ENCODE assay signal across 8 cellular contexts in genomic region chr1:27522148-27522859, GRCh38. TPM values are rescaled to one million over a fixed set of nuclear protein-coding genes. Genes with fewer than 3 reads are reported as not detected.
DNase-seq lines count a peak whose midpoint lies in the region; ATAC-seq and TF ChIP-seq lines count a peak whose summit lies in the region.

No MANE protein-coding gene starts in this region.

- H3K36me3 Mint-ChIP-seq in CD8-positive, alpha-beta memory T cell = peaks cover 0 to 4% (median 0%) of the 10 kb centered on the region in 3 donors
- H3K36me3 Mint-ChIP-seq in activated naive CD4-positive, alpha-beta T cell treated with anti-CD3 and anti-CD28 coated beads, Interleukin-2, amount 10 ng/mL, durations not matched to agents 7 days and 5 days = peaks cover 4% of the 10 kb centered on the region

- H3K36me3 ChIP-seq in CD8-positive, alpha-beta memory T cell (ENCODE audit: insufficient read depth, low read length) = no peaks in the 10 kb centered on the region
- no peaks in the 10 kb centered on the region for H3K36me3 ChIP-seq in lower lobe of right lung

- TF ChIP-seq CTCF in RWPE1 (conservative IDR thresholded peaks at IDR 0.05; ENCODE audit: low read depth) (peak; percentile 35; the same call in 1 of the 2 replicates), lower lobe of right lung (IDR thresholded peaks at IDR 0.05) (no peak), foreskin fibroblast (IDR thresholded peaks at IDR 0.05; ENCODE audit: low read depth, low read length) (no peak)

- ATAC-seq in lower lobe of right lung = peak in 1 of 2 donors; percentile 9
- ATAC-seq in HG03432 (IDR thresholded peaks at IDR 0.05; ENCODE audit: unreplicated experiment) = no peak

- POLR2A ChIA-PET in CD8-positive, alpha-beta memory T cell (lab: Charles Lee) = interaction anchor here (0.6 to 1.2 kb wide), 2 partner anchors 32 to 108 kb away, joined by 4 to 7 read pairs; partner anchors contain the start of gene WASF2
- POLR2A ChIA-PET in RWPE1 (lab: Yijun Ruan, JAX; ENCODE audit: low non-redundant PET) = no interaction called here

- peak overlapping the region; percentile 86 to 96 (median 94) for H3K4me3 Mint-ChIP-seq in CD8-positive, alpha-beta memory T cell
- H3K4me3 Mint-ChIP-seq in activated naive CD4-positive, alpha-beta T cell treated with anti-CD3 and anti-CD28 coated beads, Interleukin-2, amount 10 ng/mL, durations not matched to agents 7 days and 5 days = peak overlapping the region; percentile 83

- H3K27me3 Mint-ChIP-seq in CD8-positive, alpha-beta memory T cell = no peaks in the 10 kb centered on the region
- H3K27me3 Mint-ChIP-seq in activated naive CD4-positive, alpha-beta T cell treated with anti-CD3 and anti-CD28 coated beads, Interleukin-2, amount 10 ng/mL, durations not matched to agents 7 days and 5 days = peaks cover under 1% of the 10 kb centered on the region

- peak overlapping the region; percentile 47 for H3K27ac ChIP-seq in CD8-positive, alpha-beta memory T cell (ENCODE audit: low read depth, low read length)
- peak overlapping the region; percentile 98 for H3K27ac ChIP-seq in RWPE1
- H3K27ac ChIP-seq in lower lobe of right lung = peak overlapping the region; percentile 67

- H3K27ac Mint-ChIP-seq in CD8-positive, alpha-beta memory T cell = peak overlapping the region; percentile 94 to 99 (median 96)
- peak overlapping the region; percentile 95 for H3K27ac Mint-ChIP-seq in activated naive CD4-positive, alpha-beta T cell treated with anti-CD3 and anti-CD28 coated beads, Interleukin-2, amount 10 ng/mL, durations not matched to agents 7 days and 5 days

- H3K9me3 ChIP-seq in CD8-positive, alpha-beta memory T cell (ENCODE audit: low read length) = no peaks in the 10 kb centered on the region
- H3K9me3 ChIP-seq in lower lobe of right lung = no peaks in the 10 kb centered on the region

- no peaks in the 10 kb centered on the region for H3K27me3 ChIP-seq in CD8-positive, alpha-beta memory T cell (ENCODE audit: insufficient read depth, low read length, poor library complexity, severe bottlenecking)
- no peaks in the 10 kb centered on the region for H3K27me3 ChIP-seq in lower lobe of right lung (ENCODE audit: low read depth)

- no peaks in the 10 kb centered on the region for H3K9me3 Mint-ChIP-seq in CD8-positive, alpha-beta memory T cell
- no peaks in the 10 kb centered on the region for H3K9me3 Mint-ChIP-seq in activated naive CD4-positive, alpha-beta T cell treated with anti-CD3 and anti-CD28 coated beads, Interleukin-2, amount 10 ng/mL, durations not matched to agents 7 days and 5 days

- CTCF ChIA-PET in CD8-positive, alpha-beta memory T cell (lab: Charles Lee) = interaction anchor here (0.9 to 5.3 kb wide), 8 partner anchors 16 to 84 kb away, joined by 3 to 34 read pairs (median 6); partner anchors contain the start of gene WASF2
- CTCF ChIA-PET in RWPE1 (lab: Yijun Ruan, JAX) = no interaction called here
- CTCF ChIA-PET in activated naive CD4-positive, alpha-beta T cell treated with anti-CD3 and anti-CD28 coated beads, Interleukin-2, amount 10 ng/mL, durations not matched to agents 7 days and 5 days (lab: Charles Lee) = interaction anchor here (0.5 to 5.3 kb wide), 18 partner anchors 11 to 222 kb away, joined by 3 to 77 read pairs (median 5); partner anchors contain the start of gene AHDC1

- DNase-seq in CD8-positive, alpha-beta memory T cell = peak; percentile 21 to 86 (median 73)
- DNase-seq in RWPE1 (ENCODE audit: low spot score) = no peak
- peak; percentile 85 for DNase-seq in activated naive CD4-positive, alpha-beta T cell treated with anti-CD3 and anti-CD28 coated beads, Interleukin-2, amount 10 ng/mL, durations not matched to agents 7 days and 5 days
- DNase-seq in lower lobe of right lung = peak; percentile 70
- DNase-seq in stimulated activated naive CD4-positive, alpha-beta T cell (lab: John Stamatoyannopoulos, UW) = peak; percentile 47 to 81 (median 74)
- DNase-seq in GM19240 (ENCODE audit: insufficient read length, low spot score) = no peak
- no peak for DNase-seq in foreskin fibroblast

- peaks cover 81% of the 10 kb centered on the region for H3K4me1 ChIP-seq in CD8-positive, alpha-beta memory T cell (ENCODE audit: insufficient read depth, low read length)
- peaks cover 83% of the 10 kb centered on the region for H3K4me1 ChIP-seq in lower lobe of right lung

- intact Hi-C loops in lower lobe of right lung (cut with DNase I) = no loop called here

- peak overlapping the region; percentile 72 for H3K4me3 ChIP-seq in CD8-positive, alpha-beta memory T cell (ENCODE audit: low read length)
- H3K4me3 ChIP-seq in lower lobe of right lung (peak overlapping the region; percentile 28), foreskin fibroblast (ENCODE audit: low read depth in 1 of 2, low read length in 2 of 2) (no peak overlapping the region)

- H3K4me1 Mint-ChIP-seq in CD8-positive, alpha-beta memory T cell = peaks cover 58 to 73% (median 71%) of the 10 kb centered on the region in 3 donors
- H3K4me1 Mint-ChIP-seq in activated naive CD4-positive, alpha-beta T cell treated with anti-CD3 and anti-CD28 coated beads, Interleukin-2, amount 10 ng/mL, durations not matched to agents 7 days and 5 days = peaks cover 87% of the 10 kb centered on the region

RNA-seq across cellular contexts. Expression of gene WASF2, which starts 32.3 kb away (rescaled TPM):
- 100 to 1,000 TPM; 120 to 128 TPM for total RNA-seq in CD8-positive, alpha-beta memory T cell
- 64.1 TPM for polyA plus RNA-seq in CD8-positive, alpha-beta memory T cell
- total RNA-seq in lower lobe of right lung = 159 TPM

Comparison
In these comparisons a context has a peak if more than half of its experiments do, and no peak if none do; other contexts are left out.
1. DNase-seq: peak in CD8-positive, alpha-beta memory T cell (5 of 5), activated naive CD4-positive, alpha-beta T cell treated with anti-CD3 and anti-CD28 coated beads, Interleukin-2, amount 10 ng/mL, durations not matched to agents 7 days and 5 days (single experiment), lower lobe of right lung (single experiment) and stimulated activated naive CD4-positive, alpha-beta T cell (6 of 6); none in RWPE1 (single experiment), GM19240 (single experiment) and foreskin fibroblast (0 of 2).
2. H3K27ac ChIP-seq: peak in every context shown above with its lines; median percentile 98 in RWPE1; 67 in lower lobe of right lung; 47 in CD8-positive, alpha-beta memory T cell.
3. H3K4me3 ChIP-seq: peak in CD8-positive, alpha-beta memory T cell (single experiment) and lower lobe of right lung (single experiment); none in foreskin fibroblast (0 of 2).